25 cellular contexts compared by ENCODE assay signal in genomic region chr10:119393421-119393820, GRCh38.
DNase-seq lines count a peak whose midpoint lies in the region; ATAC-seq and TF ChIP-seq lines count a peak whose summit lies in the region.
"Had no signal": no experiment of that assay in that cellular context is flagged by ENCODE, and none has a peak within 500 bp of the region (broad histone marks: within the 10 kb centered on the region; RNA-seq: fewer than 3 reads in every experiment).

No MANE protein-coding gene starts in this region.

- ATAC-seq in left cardiac atrium (no peak), naive B cell (ENCODE audit: low read depth in 2 of 2) (no peak)
- ATAC-seq: activated CD8-positive, alpha-beta memory T cell treated with anti-CD3 and anti-CD28 coated beads, Interleukin-2, amount 10 ng/mL, durations not matched to agents 7 days and 5 days had no signal

- no peaks in the 10 kb centered on the region for H3K27me3 Mint-ChIP-seq in T-helper 2 cell treated with Interferon-gamma antibody and Interleukin-4, amounts not matched to agents 5 μg/mL and 100 μg/mL, for 36 hours (ENCODE audit: low read depth)
- H3K27me3 Mint-ChIP-seq in naive B cell (no peaks in the 10 kb centered on the region), type B pancreatic cell (no peaks in the 10 kb centered on the region)
- H3K27me3 Mint-ChIP-seq: activated CD8-positive, alpha-beta memory T cell treated with anti-CD3 and anti-CD28 coated beads, Interleukin-2, amount 10 ng/mL, durations not matched to agents 7 days and 5 days had no signal

- no peak overlapping the region for H3K4me3 ChIP-seq in right atrium auricular region
- H3K4me3 ChIP-seq: GM23248, spleen, upper lobe of left lung had no signal

- peaks cover 5% of the 10 kb centered on the region for H3K4me1 Mint-ChIP-seq in T-helper 2 cell treated with Interferon-gamma antibody and Interleukin-4, amounts not matched to agents 5 μg/mL and 100 μg/mL, for 36 hours (ENCODE audit: low read depth)
- peaks cover 54 to 62% (median 56%) of the 10 kb centered on the region in 3 donors for H3K4me1 Mint-ChIP-seq in naive B cell
- H3K4me1 Mint-ChIP-seq in type B pancreatic cell (ENCODE audit: unreplicated experiment) = peaks cover 22% of the 10 kb centered on the region

- peaks cover 0 to 54% of the 10 kb centered on the region in 2 donors for H3K4me1 ChIP-seq in right atrium auricular region

- H3K27me3 ChIP-seq in right atrium auricular region = no peaks in the 10 kb centered on the region
- H3K27me3 ChIP-seq: spleen, upper lobe of left lung had no signal

- H3K4me3 Mint-ChIP-seq in T-helper 2 cell treated with Interferon-gamma antibody and Interleukin-4, amounts not matched to agents 5 μg/mL and 100 μg/mL, for 36 hours = no peak overlapping the region
- H3K4me3 Mint-ChIP-seq in naive B cell = peak overlapping the region in 3 of 8 donors; percentile 22 to 68 (median 66)
- H3K4me3 Mint-ChIP-seq in type B pancreatic cell = no peak overlapping the region
- H3K4me3 Mint-ChIP-seq: activated CD8-positive, alpha-beta memory T cell treated with anti-CD3 and anti-CD28 coated beads, Interleukin-2, amount 10 ng/mL, durations not matched to agents 7 days and 5 days had no signal

- peaks cover 6% of the 10 kb centered on the region for H3K36me3 ChIP-seq in right atrium auricular region

- H3K27ac ChIP-seq in right atrium auricular region = peak overlapping the region; percentile 4 to 57
- H3K27ac ChIP-seq: GM23248 had no signal

- H3K9me3 Mint-ChIP-seq in T-helper 2 cell treated with Interferon-gamma antibody and Interleukin-4, amounts not matched to agents 5 μg/mL and 100 μg/mL, for 36 hours = no peaks in the 10 kb centered on the region
- H3K9me3 Mint-ChIP-seq in naive B cell (no peaks in the 10 kb centered on the region), type B pancreatic cell (peaks cover 5% of the 10 kb centered on the region)

- H3K9me3 ChIP-seq in right atrium auricular region = no peaks in the 10 kb centered on the region
- H3K9me3 ChIP-seq: SK-N-SH, spleen, upper lobe of left lung had no signal

- TF ChIP-seq CTCF in right atrium auricular region (IDR thresholded peaks at IDR 0.05) (no peak), type B pancreatic cell (conservative IDR thresholded peaks at IDR 0.05) (no peak)

- H3K27ac Mint-ChIP-seq in T-helper 2 cell treated with Interferon-gamma antibody and Interleukin-4, amounts not matched to agents 5 μg/mL and 100 μg/mL, for 36 hours = peak overlapping the region; percentile 52
- peak overlapping the region; percentile 13 to 99 (median 90) for H3K27ac Mint-ChIP-seq in naive B cell
- H3K27ac Mint-ChIP-seq in type B pancreatic cell = peak overlapping the region; percentile 29
- H3K27ac Mint-ChIP-seq: activated CD8-positive, alpha-beta memory T cell treated with anti-CD3 and anti-CD28 coated beads, Interleukin-2, amount 10 ng/mL, durations not matched to agents 7 days and 5 days had no signal

- DNase-seq in T-helper 2 cell treated with Interferon-gamma antibody and Interleukin-4, amounts not matched to agents 5 μg/mL and 100 μg/mL, for 36 hours (ENCODE audit: low spot score) = no peak
- DNase-seq in T-helper 2 cell (no peak), right atrium auricular region (ENCODE audit: low spot score) (no peak), left cardiac atrium (no peak), naive B cell (no peak), type B pancreatic cell (ENCODE audit: extremely low spot score, unreplicated experiment) (no peak), midbrain (lab: John Stamatoyannopoulos, UW) (no peak), SIG-M5 (lab: John Stamatoyannopoulos, UW) (no peak)
- DNase-seq: 8988T; activated CD4-positive, CD25-positive, alpha-beta regulatory T cell; activated CD8-positive, alpha-beta memory T cell treated with anti-CD3 and anti-CD28 coated beads, Interleukin-2, amount 10 ng/mL, durations not matched to agents 7 days and 5 days; activated gamma-delta T cell; AML-193; effector CD4-positive, alpha-beta T cell; foreskin melanocyte; GM23248; hippocampal formation; KG1; NCI-H1694; NCI-H69; retina; SK-N-SH; spleen; stimulated activated CD4-positive, alpha-beta T cell treated with anti-CD3 and anti-CD28 coated beads, Interleukin-4, amount 100 ng/mL, for 1 hour; upper lobe of left lung had no signal

- intact Hi-C loops in left cardiac atrium (cut with DNase I) = no loop called here

- peaks cover 4% of the 10 kb centered on the region for H3K36me3 Mint-ChIP-seq in T-helper 2 cell treated with Interferon-gamma antibody and Interleukin-4, amounts not matched to agents 5 μg/mL and 100 μg/mL, for 36 hours (ENCODE audit: low read depth)
- H3K36me3 Mint-ChIP-seq in naive B cell (peaks cover 7 to 9% of the 10 kb centered on the region in 2 donors), type B pancreatic cell (peaks cover 3% of the 10 kb centered on the region)

Comparison
In these comparisons a context has a peak if more than half of its experiments do, and no peak if none do; other contexts are left out.
1. H3K27ac Mint-ChIP-seq: peak in every context shown above with its lines; median percentile 90 in naive B cell; 52 in T-helper 2 cell treated with Interferon-gamma antibody and Interleukin-4, amounts not matched to agents 5 μg/mL and 100 μg/mL, for 36 hours; 29 in type B pancreatic cell.